Comparison of ENCODE assay signal across 14 cellular contexts in the genomic region with DNA sequence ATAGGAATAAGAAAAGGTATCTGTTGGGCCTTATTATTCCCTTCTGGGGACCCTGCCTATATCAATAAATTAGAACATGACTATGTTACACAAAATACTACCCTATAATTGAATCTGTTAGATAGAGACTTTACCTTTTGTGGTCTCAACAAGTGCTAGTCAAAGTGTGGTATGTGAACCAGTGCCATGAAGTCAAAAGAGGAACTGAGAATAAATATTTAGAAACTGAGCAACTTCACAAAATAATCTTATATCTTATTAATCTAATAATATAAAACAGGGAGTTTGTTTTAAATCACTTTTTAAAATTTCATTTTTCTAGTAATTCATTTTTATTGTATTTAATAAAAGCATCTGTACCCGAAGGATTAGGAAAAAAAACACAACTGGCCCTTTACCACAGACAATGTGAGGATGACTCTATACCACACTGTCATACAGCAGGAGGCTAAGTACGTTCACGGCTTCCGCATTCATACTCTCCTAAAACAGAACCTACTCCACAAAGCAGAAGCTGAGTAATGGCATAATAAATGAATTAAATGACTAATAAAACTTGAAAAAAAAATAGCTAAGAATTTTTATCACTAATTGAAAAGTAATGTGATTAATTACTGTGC. TPM values are rescaled to one million over a fixed set of nuclear protein-coding genes. Genes with fewer than 3 reads are reported as not detected.
DNase-seq lines count a peak whose midpoint lies in the region; ATAC-seq and TF ChIP-seq lines count a peak whose summit lies in the region.
"Had no signal": no experiment of that assay in that cellular context is flagged by ENCODE, and none has a peak within 500 bp of the region (broad histone marks: within the 10 kb centered on the region; RNA-seq: fewer than 3 reads in every experiment).

No MANE protein-coding gene starts in this region.

- no peak for DNase-seq in OCI-M1 (lab: John Stamatoyannopoulos, UW)
- DNase-seq in NCI-H2081 (lab: John Stamatoyannopoulos, UW): no peak
- no peak for DNase-seq in MCF 10A (ENCODE audit: unreplicated experiment)
- no peak for DNase-seq in DMS79 treated with DMSO at 0.1 percent for 48 hours (lab: John Stamatoyannopoulos, UW)
- DNase-seq: CD8-positive, alpha-beta memory T cell; foreskin melanocyte; GOT3; NCI-H146; SK-N-SH had no signal

- POLR2A ChIA-PET in MCF 10A (lab: Yijun Ruan, JAX): interaction anchor here (0.8 kb wide), 1 partner anchor 9 kb away, joined by 4 read pairs; no protein-coding TSS in a partner anchor

- no peaks in the 10 kb centered on the region for H3K9me2 ChIP-seq in SU-DHL-6 (replicated peaks; ENCODE audit: insufficient read depth, low read length)
- H3K9me2 ChIP-seq: SK-N-SH had no signal

- H3K36me3 Mint-ChIP-seq in MCF 10A (ENCODE audit: insufficient read depth, unreplicated experiment): peaks cover 65% of the 10 kb centered on the region

- H3K4me3 ChIP-seq in SU-DHL-6 (ENCODE audit: insufficient read depth, low read length, poor library complexity, severe bottlenecking): peak overlapping the region; percentile 31

- no peaks in the 10 kb centered on the region for H3K79me2 ChIP-seq in SU-DHL-6 (ENCODE audit: insufficient read depth, low read length)

- no peaks in the 10 kb centered on the region for H3K9me3 Mint-ChIP-seq in MCF 10A (ENCODE audit: unreplicated experiment)
- H3K9me3 Mint-ChIP-seq: central memory CD8-positive, alpha-beta T cell had no signal

- peaks cover 11% of the 10 kb centered on the region; the same call in 1 of the 2 replicates for H3K9me3 ChIP-seq in SU-DHL-6 (ENCODE audit: insufficient read depth, low read length)
- H3K9me3 ChIP-seq: SK-N-SH had no signal

- H2AFZ ChIP-seq in SU-DHL-6 (ENCODE audit: low read depth, low read length, severe bottlenecking): peak overlapping the region; percentile 45

- no TSS peak for BruUV-seq in MCF 10A (replicated peaks; lab: Mats Ljungman, UMichigan)

- H3K4me2 ChIP-seq in SU-DHL-6 (ENCODE audit: low read depth, low read length, poor library complexity, severe bottlenecking): peak overlapping the region; percentile 64
- H3K4me2 ChIP-seq: SK-N-SH had no signal

- H3K27ac Mint-ChIP-seq in MCF 10A (ENCODE audit: low read depth, unreplicated experiment): no peak overlapping the region

- ATAC-seq in GM18508 (IDR thresholded peaks at IDR 0.05; ENCODE audit: insufficient read depth, unreplicated experiment) (peak; percentile 96), GM21447 (IDR thresholded peaks at IDR 0.05; ENCODE audit: unreplicated experiment) (peak; percentile 98), HG03108 (IDR thresholded peaks at IDR 0.05; ENCODE audit: unreplicated experiment) (peak; percentile 96)

- CTCF ChIA-PET in MCF 10A (lab: Yijun Ruan, JAX): no interaction called here

- no peaks in the 10 kb centered on the region for H3K27me3 ChIP-seq in SU-DHL-6 (ENCODE audit: low read length)

- no peak overlapping the region for H3K4me3 Mint-ChIP-seq in MCF 10A (ENCODE audit: unreplicated experiment)
- H3K4me3 Mint-ChIP-seq: CD8-positive, alpha-beta memory T cell; central memory CD8-positive, alpha-beta T cell had no signal

- H3K9ac ChIP-seq in SU-DHL-6 (ENCODE audit: low read length): peak overlapping the region; percentile 37
- H3K9ac ChIP-seq: SK-N-SH had no signal

- TF ChIP-seq CTCF in SU-DHL-6 (IDR thresholded peaks at IDR 0.05; ENCODE audit: insufficient read depth, low read length, poor library complexity, severe bottlenecking): no peak
- no peak for TF ChIP-seq CTCF in MCF 10A (IDR thresholded peaks at IDR 0.05; ENCODE audit: unreplicated experiment)

- peaks cover 48% of the 10 kb centered on the region for H3K36me3 ChIP-seq in SU-DHL-6 (ENCODE audit: low read length)

- H3F3A ChIP-seq in SU-DHL-6 (ENCODE audit: insufficient read depth): peaks cover 18% of the 10 kb centered on the region; the same call in 1 of the 2 replicates

- H3K27me3 Mint-ChIP-seq in MCF 10A (ENCODE audit: insufficient read depth, unreplicated experiment): no peaks in the 10 kb centered on the region
- H3K27me3 Mint-ChIP-seq: CD8-positive, alpha-beta memory T cell; central memory CD8-positive, alpha-beta T cell had no signal

- intact Hi-C loops in MCF 10A (cut with micrococcal nuclease): no loop called here

- no peaks in the 10 kb centered on the region for H3K4me1 Mint-ChIP-seq in MCF 10A (ENCODE audit: insufficient read depth, unreplicated experiment)
- H3K4me1 Mint-ChIP-seq: central memory CD8-positive, alpha-beta T cell had no signal

- peak overlapping the region; percentile 89 for H3K27ac ChIP-seq in SU-DHL-6 (ENCODE audit: low read depth, low read length)

- no peaks in the 10 kb centered on the region for H4K20me1 ChIP-seq in SU-DHL-6 (ENCODE audit: low read depth, low read length)

RNA-seq across cellular contexts. Expression of a gene that starts 42.1 kb away (rescaled TPM):
- 79.3 and 82.4 TPM in 2 replicates for total RNA-seq in MCF 10A (2022)

RNA-seq across cellular contexts. Expression of a gene that starts 53.2 kb away (rescaled TPM):
- 21.2 and 23.4 TPM in 2 replicates for total RNA-seq in MCF 10A (2022)
